ENCODE assay signal across 13 cellular contexts in the genomic region with DNA sequence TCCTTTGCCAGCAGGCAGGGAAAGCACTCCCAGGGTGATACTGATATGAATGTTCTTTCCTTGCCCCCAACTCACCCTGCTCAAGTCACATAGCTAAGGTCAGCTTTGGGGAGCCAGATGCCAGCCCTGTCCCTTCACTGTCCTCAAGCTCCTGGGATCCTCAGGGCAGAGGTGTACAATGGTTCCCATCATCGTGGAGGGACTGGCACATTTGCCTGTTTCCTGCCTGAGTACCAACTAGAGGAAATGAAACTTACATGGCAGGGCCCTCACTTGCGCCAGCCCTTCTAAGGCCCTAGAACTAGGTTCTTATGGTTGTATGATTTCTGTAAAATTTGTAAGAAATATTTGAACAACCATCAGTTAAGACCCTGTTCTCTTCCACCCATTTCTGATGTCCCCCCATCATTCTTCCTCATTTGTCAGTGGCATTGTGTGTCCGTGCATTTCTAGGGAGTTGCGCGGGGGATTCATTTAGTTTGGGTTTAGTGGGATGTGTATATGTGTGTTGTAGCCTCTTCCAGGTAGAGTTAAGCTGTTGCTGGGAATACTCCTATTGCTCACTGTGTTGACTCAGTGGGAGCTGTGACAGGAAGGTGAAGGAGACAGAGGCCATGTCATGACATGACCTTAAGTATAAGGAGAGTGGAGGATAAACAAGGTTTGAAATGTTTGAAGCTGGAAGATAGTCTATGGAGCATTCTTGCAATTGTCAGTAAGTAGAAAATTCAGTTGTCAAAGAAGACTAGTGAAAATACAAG. TPM values are rescaled to one million over a fixed set of nuclear protein-coding genes. Genes with fewer than 3 reads are reported as not detected.
A peak's percentile ranks its signal among the peaks of the same experiment; 100 is the strongest.
DNase-seq lines count a peak whose midpoint lies in the region; TF ChIP-seq lines count a peak whose summit lies in the region.
"Had no signal": no experiment of that assay in that cellular context is flagged by ENCODE, and none has a peak within 500 bp of the region (broad histone marks: within the 10 kb centered on the region; RNA-seq: fewer than 3 reads in every experiment).

No MANE protein-coding gene starts in this region.

- CTCF ChIA-PET in activated CD4-positive, alpha-beta T cell treated with anti-CD3 and anti-CD28 coated beads, Interleukin-2, amount 10 ng/mL, durations not matched to agents 7 days and 5 days (lab: Charles Lee), result interaction anchor here (0.9 to 1.8 kb wide), 5 partner anchors 12 to 240 kb away, joined by 3 to 7 read pairs (median 3); no protein-coding TSS in a partner anchor

- no peak overlapping the region for H3K4me3 Mint-ChIP-seq in activated CD4-positive, alpha-beta T cell treated with anti-CD3 and anti-CD28 coated beads, Interleukin-2, amount 10 ng/mL, durations not matched to agents 7 days and 5 days
- H3K4me3 Mint-ChIP-seq in osteocyte (ENCODE audit: unreplicated experiment), result no peak overlapping the region
- H3K4me3 Mint-ChIP-seq: activated T-cell treated with anti-CD3 and anti-CD28 coated beads, Interleukin-2, amount 50 U/mL, for 4 hours; CD8-positive, alpha-beta T cell had no signal

- no peak for DNase-seq in activated CD4-positive, alpha-beta T cell treated with anti-CD3 and anti-CD28 coated beads, Interleukin-2, amount 10 ng/mL, durations not matched to agents 7 days and 5 days
- no peak for DNase-seq in activated CD4-positive, alpha-beta T cell treated with anti-CD3 and anti-CD28 coated beads, Interleukin-2, amount 50 U/mL, for 48 hours
- peak; percentile 63 to 75 for DNase-seq in NOMO-1 (lab: John Stamatoyannopoulos, UW; ENCODE audit: unreplicated experiment in 2 of 2)
- no peak for DNase-seq in epithelial cell of prostate (ENCODE audit: low read depth, low spot score)
- DNase-seq in osteocyte (ENCODE audit: extremely low spot score, unreplicated experiment), result no peak
- DNase-seq in NK-92 (lab: John Stamatoyannopoulos, UW; ENCODE audit: unreplicated experiment), result no peak
- no peak for DNase-seq in activated effector memory CD4-positive, alpha-beta T cell treated with anti-CD3 and anti-CD28 coated beads, Interleukin-2, amount 50 U/mL, for 16 hours
- DNase-seq in SKM-1 treated with dmso at 0.1 percent for 144 hours (lab: John Stamatoyannopoulos, UW; ENCODE audit: unreplicated experiment), result no peak
- DNase-seq: activated T-cell treated with anti-CD3 and anti-CD28 coated beads, Interleukin-2, amount 50 U/mL, for 4 hours; CD8-positive, alpha-beta T cell; NCI-H2227 treated with DMSO at 0.1 percent for 48 hours; retina; testis had no signal

- H3K27ac Mint-ChIP-seq in activated CD4-positive, alpha-beta T cell treated with anti-CD3 and anti-CD28 coated beads, Interleukin-2, amount 10 ng/mL, durations not matched to agents 7 days and 5 days, result peak overlapping the region; percentile 65
- peak overlapping the region; percentile 38 for H3K27ac Mint-ChIP-seq in osteocyte (ENCODE audit: unreplicated experiment)
- H3K27ac Mint-ChIP-seq: CD8-positive, alpha-beta T cell had no signal

- no peak for TF ChIP-seq CTCF in osteocyte (IDR thresholded peaks at IDR 0.05)

- H3K36me3 Mint-ChIP-seq in activated CD4-positive, alpha-beta T cell treated with anti-CD3 and anti-CD28 coated beads, Interleukin-2, amount 10 ng/mL, durations not matched to agents 7 days and 5 days (ENCODE audit: low read depth), result peaks cover 26% of the 10 kb centered on the region
- H3K36me3 Mint-ChIP-seq in osteocyte (ENCODE audit: unreplicated experiment), result no peaks in the 10 kb centered on the region
- H3K36me3 Mint-ChIP-seq: CD8-positive, alpha-beta T cell had no signal

- POLR2A ChIA-PET in activated CD4-positive, alpha-beta T cell treated with anti-CD3 and anti-CD28 coated beads, Interleukin-2, amount 10 ng/mL, durations not matched to agents 7 days and 5 days (lab: Charles Lee), result no interaction called here

- peaks cover 72% of the 10 kb centered on the region for H3K4me1 Mint-ChIP-seq in activated CD4-positive, alpha-beta T cell treated with anti-CD3 and anti-CD28 coated beads, Interleukin-2, amount 10 ng/mL, durations not matched to agents 7 days and 5 days
- H3K4me1 Mint-ChIP-seq in osteocyte (ENCODE audit: unreplicated experiment), result peaks cover 43% of the 10 kb centered on the region

- H3K9me3 Mint-ChIP-seq in activated CD4-positive, alpha-beta T cell treated with anti-CD3 and anti-CD28 coated beads, Interleukin-2, amount 10 ng/mL, durations not matched to agents 7 days and 5 days, result peaks cover 16% of the 10 kb centered on the region
- no peaks in the 10 kb centered on the region for H3K9me3 Mint-ChIP-seq in osteocyte (ENCODE audit: unreplicated experiment)
- H3K9me3 Mint-ChIP-seq: activated T-cell treated with anti-CD3 and anti-CD28 coated beads, Interleukin-2, amount 50 U/mL, for 4 hours; CD8-positive, alpha-beta T cell had no signal

- H3K27ac ChIP-seq in epithelial cell of prostate, result peak overlapping the region; percentile 7
- H3K27ac ChIP-seq: testis had no signal

- H3K27me3 Mint-ChIP-seq in activated CD4-positive, alpha-beta T cell treated with anti-CD3 and anti-CD28 coated beads, Interleukin-2, amount 10 ng/mL, durations not matched to agents 7 days and 5 days, result peaks cover 5% of the 10 kb centered on the region
- H3K27me3 Mint-ChIP-seq in osteocyte (ENCODE audit: unreplicated experiment), result no peaks in the 10 kb centered on the region

RNA-seq across cellular contexts. Expression of a gene that starts 41.3 kb away (rescaled TPM):
- total RNA-seq in activated CD4-positive, alpha-beta T cell treated with anti-CD3 and anti-CD28 coated beads, Interleukin-2, amount 10 ng/mL, durations not matched to agents 7 days and 5 days, result 10 to 100 TPM; 22.5 to 24.5 TPM
- 12.1 and 12.6 TPM in 2 replicates for total RNA-seq in osteocyte

Comparison
In these comparisons a context has a peak if more than half of its experiments do, and no peak if none do; other contexts are left out.
1. DNase-seq: peak in NOMO-1 (2 of 2); none in activated CD4-positive, alpha-beta T cell treated with anti-CD3 and anti-CD28 coated beads, Interleukin-2, amount 10 ng/mL, durations not matched to agents 7 days and 5 days (single experiment), activated CD4-positive, alpha-beta T cell treated with anti-CD3 and anti-CD28 coated beads, Interleukin-2, amount 50 U/mL, for 48 hours (0 of 2), epithelial cell of prostate (single experiment), osteocyte (single experiment), NK-92 (single experiment), activated effector memory CD4-positive, alpha-beta T cell treated with anti-CD3 and anti-CD28 coated beads, Interleukin-2, amount 50 U/mL, for 16 hours (single experiment) and SKM-1 treated with dmso at 0.1 percent for 144 hours (single experiment).